ENCODE assay signal across 22 cellular contexts in genomic region chr6:140225587-140226438, GRCh38.
DNase-seq lines count a peak whose midpoint lies in the region; ATAC-seq lines count a peak whose summit lies in the region.
"Had no signal": no experiment of that assay in that cellular context is flagged by ENCODE, and none has a peak within 500 bp of the region (broad histone marks: within the 10 kb centered on the region; RNA-seq: fewer than 3 reads in every experiment).

No MANE protein-coding gene starts in this region.

- no peak overlapping the region for H3K27ac Mint-ChIP-seq in activated CD8-positive, alpha-beta T cell treated with anti-CD3 and anti-CD28 coated beads, Interleukin-2, amount 10 ng/mL, durations not matched to agents 7 days and 5 days
- H3K27ac Mint-ChIP-seq: activated CD4-positive, alpha-beta T cell treated with anti-CD3 and anti-CD28 coated beads for 36 hours had no signal

- no peak overlapping the region for H3K4me3 ChIP-seq in ACC112 (ENCODE audit: low read depth, low read length)
- H3K4me3 ChIP-seq: colonic mucosa, MG63, SK-N-MC, suprapubic skin had no signal

- H3K36me3 ChIP-seq in ACC112 (ENCODE audit: insufficient read depth, low read length): no peaks in the 10 kb centered on the region
- H3K36me3 ChIP-seq: colonic mucosa, MG63, suprapubic skin had no signal

- ATAC-seq in HG03175 (IDR thresholded peaks at IDR 0.05; ENCODE audit: unreplicated experiment): no peak
- ATAC-seq in activated CD8-positive, alpha-beta T cell treated with anti-CD3 and anti-CD28 coated beads, Interleukin-2, amount 10 ng/mL, durations not matched to agents 7 days and 5 days: no peak
- ATAC-seq: activated CD4-positive, alpha-beta T cell treated with anti-CD3 and anti-CD28 coated beads for 36 hours; sciatic nerve had no signal

- H3K36me3 Mint-ChIP-seq in activated CD8-positive, alpha-beta T cell treated with anti-CD3 and anti-CD28 coated beads, Interleukin-2, amount 10 ng/mL, durations not matched to agents 7 days and 5 days (ENCODE audit: low read depth): no peaks in the 10 kb centered on the region

- H3K79me2 ChIP-seq in ACC112 (ENCODE audit: control insufficient read depth, insufficient read depth, low read length, unreplicated experiment): no peaks in the 10 kb centered on the region

- H3K27me3 Mint-ChIP-seq in activated CD8-positive, alpha-beta T cell treated with anti-CD3 and anti-CD28 coated beads, Interleukin-2, amount 10 ng/mL, durations not matched to agents 7 days and 5 days (ENCODE audit: low read depth): no peaks in the 10 kb centered on the region

- no peak overlapping the region for H3K4me3 Mint-ChIP-seq in activated CD8-positive, alpha-beta T cell treated with anti-CD3 and anti-CD28 coated beads, Interleukin-2, amount 10 ng/mL, durations not matched to agents 7 days and 5 days
- H3K4me3 Mint-ChIP-seq: activated CD4-positive, alpha-beta T cell treated with anti-CD3 and anti-CD28 coated beads for 36 hours; neural crest cell had no signal

- H3K4me1 Mint-ChIP-seq in activated CD8-positive, alpha-beta T cell treated with anti-CD3 and anti-CD28 coated beads, Interleukin-2, amount 10 ng/mL, durations not matched to agents 7 days and 5 days (ENCODE audit: low read depth): no peaks in the 10 kb centered on the region
- H3K4me1 Mint-ChIP-seq: activated CD4-positive, alpha-beta T cell treated with anti-CD3 and anti-CD28 coated beads for 36 hours; neural crest cell had no signal

- POLR2A ChIA-PET in activated CD8-positive, alpha-beta T cell treated with anti-CD3 and anti-CD28 coated beads, Interleukin-2, amount 10 ng/mL, durations not matched to agents 7 days and 5 days (lab: Charles Lee): no interaction called here

- no peaks in the 10 kb centered on the region for H3K27me3 ChIP-seq in ACC112 (ENCODE audit: insufficient read depth, low read length)
- H3K27me3 ChIP-seq: colonic mucosa, MG63, suprapubic skin had no signal

- H3K9me3 Mint-ChIP-seq in activated CD8-positive, alpha-beta T cell treated with anti-CD3 and anti-CD28 coated beads, Interleukin-2, amount 10 ng/mL, durations not matched to agents 7 days and 5 days (ENCODE audit: insufficient read depth): no peaks in the 10 kb centered on the region
- H3K9me3 Mint-ChIP-seq: neural crest cell had no signal

- H3K27ac ChIP-seq in ACC112 (ENCODE audit: low read depth, low read length): peak overlapping the region; percentile 30
- H3K27ac ChIP-seq: colonic mucosa, SK-N-MC, suprapubic skin had no signal

- CTCF ChIA-PET in activated CD8-positive, alpha-beta T cell treated with anti-CD3 and anti-CD28 coated beads, Interleukin-2, amount 10 ng/mL, durations not matched to agents 7 days and 5 days (lab: Charles Lee): no interaction called here

- intact Hi-C loops in cardiac septum (cut with DNase I): no loop called here

- peaks cover 13% of the 10 kb centered on the region for H3K4me1 ChIP-seq in ACC112 (ENCODE audit: control insufficient read depth, insufficient read depth, low read length, unreplicated experiment)
- H3K4me1 ChIP-seq: colonic mucosa, suprapubic skin had no signal

- peak; percentile 62 for DNase-seq in HCEC 1CT
- peak; percentile 32 for DNase-seq in astrocyte of the hippocampus (ENCODE audit: low read depth, low spot score)
- peak; percentile 7 for DNase-seq in hepatic stellate cell (ENCODE audit: low spot score)
- DNase-seq in cardiac septum (ENCODE audit: low spot score): no peak
- DNase-seq in activated CD8-positive, alpha-beta T cell treated with anti-CD3 and anti-CD28 coated beads, Interleukin-2, amount 10 ng/mL, durations not matched to agents 7 days and 5 days: no peak
- no peak for DNase-seq in DMS114 treated with DMSO at 0.1 percent for 48 hours (lab: John Stamatoyannopoulos, UW; ENCODE audit: unreplicated experiment)
- DNase-seq: activated CD4-positive, alpha-beta T cell treated with anti-CD3 and anti-CD28 coated beads for 36 hours; activated effector memory CD4-positive, alpha-beta T cell treated with anti-CD3 and anti-CD28 coated beads, Interleukin-2, amount 50 U/mL, for 16 hours; amygdala; colonic mucosa; head of caudate nucleus; mesendoderm; MG63; NCI-H2029 treated with DMSO at 0.1 percent for 48 hours; NCI-H526 treated with DMSO at 0.1 percent for 48 hours; stimulated activated CD4-positive, alpha-beta T cell treated with anti-CD3 and anti-CD28 coated beads, Interleukin-4, amount 100 ng/mL, for 24 hours had no signal

- H2AFZ ChIP-seq in ACC112 (ENCODE audit: low read length, unreplicated experiment): peak overlapping the region; percentile 72

Comparison
In these comparisons a context has a peak if more than half of its experiments do, and no peak if none do; other contexts are left out.
1. DNase-seq: peak in HCEC 1CT (single experiment), astrocyte of the hippocampus (single experiment) and hepatic stellate cell (single experiment); none in cardiac septum (single experiment), activated CD8-positive, alpha-beta T cell treated with anti-CD3 and anti-CD28 coated beads, Interleukin-2, amount 10 ng/mL, durations not matched to agents 7 days and 5 days (single experiment) and DMS114 treated with DMSO at 0.1 percent for 48 hours (single experiment).